ENCODE assay signal across 12 cellular contexts in genomic region chr20:45867129-45867810, GRCh38. TPM values are rescaled to one million over a fixed set of nuclear protein-coding genes. Genes with fewer than 3 reads are reported as not detected.
DNase-seq lines count a peak whose midpoint lies in the region; TF ChIP-seq lines count a peak whose summit lies in the region.
"Had no signal": no experiment of that assay in that cellular context is flagged by ENCODE, and none has a peak within 500 bp of the region (broad histone marks: within the 10 kb centered on the region; RNA-seq: fewer than 3 reads in every experiment).

No MANE protein-coding gene starts in this region.

- H2AFZ ChIP-seq in osteoblast (ENCODE audit: low read length) = no peak overlapping the region

- no peak for TF ChIP-seq CTCF in osteoblast (IDR thresholded peaks at IDR 0.05; ENCODE audit: extremely low read depth, low read depth, low read length)

- no peak for DNase-seq in SJSA1 (ENCODE audit: low read depth in 1 of 2, low spot score in 2 of 2)
- DNase-seq in osteoblast (ENCODE audit: insufficient read length, low spot score, missing footprints) = no peak
- DNase-seq in kidney tubule cell (ENCODE audit: low spot score) = no peak
- no peak for DNase-seq in activated CD4-positive, CD25-positive, alpha-beta regulatory T cell treated with anti-CD3 and anti-CD28 coated beads, Interleukin-2, amount 50 U/mL, for 72 hours
- DNase-seq: activated CD8-positive, alpha-beta T cell treated with anti-CD3 and anti-CD28 coated beads for 36 hours; DMS79 treated with DMSO at 0.1 percent for 48 hours; lower lobe of right lung; NCI-H2081; NCI-H82; SHP77 treated with DMSO at 0.1 percent for 48 hours had no signal

- H4K20me1 ChIP-seq in osteoblast (ENCODE audit: insufficient read depth, low read length) = peaks cover under 1% of the 10 kb centered on the region

- H3K4me1 ChIP-seq in SJSA1 (replicated peaks) (peaks cover 12% of the 10 kb centered on the region), osteoblast (ENCODE audit: insufficient read depth, low read length) (peaks cover 12% of the 10 kb centered on the region)
- H3K4me1 ChIP-seq: ascending aorta, lower lobe of right lung had no signal

- no peaks in the 10 kb centered on the region for H3K36me3 ChIP-seq in SJSA1
- no peaks in the 10 kb centered on the region for H3K36me3 ChIP-seq in osteoblast (ENCODE audit: insufficient read depth, low read length)
- H3K36me3 ChIP-seq: ascending aorta, lower lobe of right lung, neutrophil had no signal

- H3K9me3 ChIP-seq in SJSA1 (replicated peaks) (no peaks in the 10 kb centered on the region), osteoblast (ENCODE audit: low read depth, low read length) (no peaks in the 10 kb centered on the region)
- H3K9me3 ChIP-seq: ascending aorta, lower lobe of right lung, neutrophil had no signal

- peak overlapping the region; percentile 59 for H3K27ac ChIP-seq in SJSA1
- H3K27ac ChIP-seq in osteoblast (ENCODE audit: low read depth, low read length) = peak overlapping the region; percentile 76
- H3K27ac ChIP-seq: ascending aorta, lower lobe of right lung, neutrophil had no signal

- no peak overlapping the region for H3K4me3 ChIP-seq in SJSA1
- peak overlapping the region; percentile 4 for H3K4me3 ChIP-seq in osteoblast (ENCODE audit: insufficient read depth, low read length)
- H3K4me3 ChIP-seq: ascending aorta, lower lobe of right lung had no signal

- peak overlapping the region; percentile 24 for H3K4me2 ChIP-seq in osteoblast (ENCODE audit: insufficient read depth, low read length)

- no peaks in the 10 kb centered on the region for H3K27me3 ChIP-seq in SJSA1 (replicated peaks)
- H3K27me3 ChIP-seq in osteoblast (ENCODE audit: insufficient read depth, low read length) = no peaks in the 10 kb centered on the region
- H3K27me3 ChIP-seq: ascending aorta, neutrophil had no signal

- H3K79me2 ChIP-seq in osteoblast (ENCODE audit: insufficient read depth, low read length) = no peaks in the 10 kb centered on the region

RNA-seq across cellular contexts. Expression of gene ZSWIM3, which starts 9.9 kb away (rescaled TPM):
- 3.6 and 4.9 TPM in 2 replicates for total RNA-seq in SJSA1 (2014; rRNA removed; shearing (Covaris generic))
- total RNA-seq in osteoblast = 4.7 and 5.3 TPM in 2 replicates

RNA-seq across cellular contexts. Expression of gene ACOT8, which starts 10.1 kb away (rescaled TPM):
- 41.8 and 56.3 TPM in 2 replicates for total RNA-seq in SJSA1 (2014; rRNA removed; shearing (Covaris generic))
- 29.8 and 31.8 TPM in 2 replicates for total RNA-seq in osteoblast

RNA-seq across cellular contexts. Expression of gene ZSWIM1, which starts 13.8 kb away (rescaled TPM):
- 3.9 and 11.7 TPM in 2 replicates for total RNA-seq in SJSA1 (2014; rRNA removed; shearing (Covaris generic))
- total RNA-seq in osteoblast = 7.6 and 8.8 TPM in 2 replicates

RNA-seq across cellular contexts. Expression of gene SPATA25, which starts 20.2 kb away (rescaled TPM):
- total RNA-seq in SJSA1 (2014; rRNA removed; shearing (Covaris generic)) = 0.89 TPM in 1 of 2 replicates, not detected in the other
- 1.2 and 1.4 TPM in 2 replicates for total RNA-seq in osteoblast

RNA-seq across cellular contexts. Expression of gene NEURL2, which starts 23.7 kb away (rescaled TPM):
- total RNA-seq in SJSA1 (2014; rRNA removed; shearing (Covaris generic)) = 1.9 and 2.7 TPM in 2 replicates
- 4.7 and 7.1 TPM in 2 replicates for total RNA-seq in osteoblast
